In the genomic region with DNA sequence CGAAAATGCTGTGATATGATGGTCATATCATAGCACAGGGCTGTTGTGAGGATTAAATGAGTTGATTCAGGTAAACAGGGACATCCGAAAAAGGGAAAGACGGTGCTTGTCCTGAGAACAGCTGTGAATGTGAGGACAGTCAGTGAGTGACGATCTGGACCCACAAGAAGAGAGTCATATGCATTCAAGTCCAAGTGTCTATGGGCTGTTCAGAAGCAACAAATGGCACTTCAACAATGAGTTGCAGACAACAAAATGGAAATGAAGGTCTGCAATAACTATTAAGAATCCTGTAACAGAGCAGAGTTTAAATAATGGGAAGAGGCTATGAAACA, we compare ENCODE assay signal across 2 cellular contexts.
TF ChIP-seq lines count a peak whose summit lies in the region.

No MANE protein-coding gene starts in this region.

TF ChIP-seq in A549, 52 proteins besides CTCF, POLR2A, EP300 and RAD21:
- TF ChIP-seq CHD4 (IDR thresholded peaks at IDR 0.05; ENCODE audit: borderline replicate concordance) (no peak), USF2 (IDR thresholded peaks at IDR 0.05) (no peak), PHF8 (IDR thresholded peaks at IDR 0.05; ENCODE audit: borderline replicate concordance, low read depth) (no peak), SMC3 (IDR thresholded peaks at IDR 0.05) (no peak), CBX8 (IDR thresholded peaks at IDR 0.05) (no peak), FOXS1 (CRISPR knock-in tag; IDR thresholded peaks at IDR 0.05) (no peak), HDAC2 (IDR thresholded peaks at IDR 0.05) (no peak), EHMT2 (IDR thresholded peaks at IDR 0.05; ENCODE audit: low read depth) (no peak), MAFK (IDR thresholded peaks at IDR 0.05; ENCODE audit: partially characterized antibody) (no peak)
- TF ChIP-seq, protein P1, sequence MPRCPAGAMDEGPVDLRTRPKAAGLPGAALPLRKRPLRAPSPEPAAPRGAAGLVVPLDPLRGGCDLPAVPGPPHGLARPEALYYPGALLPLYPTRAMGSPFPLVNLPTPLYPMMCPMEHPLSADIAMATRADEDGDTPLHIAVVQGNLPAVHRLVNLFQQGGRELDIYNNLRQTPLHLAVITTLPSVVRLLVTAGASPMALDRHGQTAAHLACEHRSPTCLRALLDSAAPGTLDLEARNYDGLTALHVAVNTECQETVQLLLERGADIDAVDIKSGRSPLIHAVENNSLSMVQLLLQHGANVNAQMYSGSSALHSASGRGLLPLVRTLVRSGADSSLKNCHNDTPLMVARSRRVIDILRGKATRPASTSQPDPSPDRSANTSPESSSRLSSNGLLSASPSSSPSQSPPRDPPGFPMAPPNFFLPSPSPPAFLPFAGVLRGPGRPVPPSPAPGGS (IDR thresholded peaks at IDR 0.05), result no peak

TF ChIP-seq in H1, 55 proteins besides CTCF, POLR2A, EP300 and RAD21:
- TF ChIP-seq KDM1A (IDR thresholded peaks at IDR 0.05; ENCODE audit: borderline replicate concordance, low read length), result no peak
- no peak for TF ChIP-seq NANOG (IDR thresholded peaks at IDR 0.05; ENCODE audit: insufficient read depth, low read depth, low read length, poor library complexity, severe bottlenecking)
- TF ChIP-seq GTF2F1 (IDR thresholded peaks at IDR 0.05; ENCODE audit: borderline replicate concordance, low read depth, low read length), result no peak
- no peak for TF ChIP-seq SRF (IDR thresholded peaks at IDR 0.05; ENCODE audit: low read depth, low read length)
- no peak for TF ChIP-seq JUND (IDR thresholded peaks at IDR 0.05; ENCODE audit: low read length)
- no peak for TF ChIP-seq PHF8 (conservative IDR thresholded peaks at IDR 0.05; ENCODE audit: low read depth, low read length)
- TF ChIP-seq KDM5A (IDR thresholded peaks at IDR 0.05; ENCODE audit: low read length), result no peak
- no peak for TF ChIP-seq BACH1 (IDR thresholded peaks at IDR 0.05; ENCODE audit: low read length)
- TF ChIP-seq GABPA (IDR thresholded peaks at IDR 0.05; ENCODE audit: borderline replicate concordance, insufficient read depth, low read length), result no peak
- no peak for TF ChIP-seq SAP30 (IDR thresholded peaks at IDR 0.05; ENCODE audit: insufficient read depth, insufficient replicate concordance, low read length)
- no peak for TF ChIP-seq SP1 (IDR thresholded peaks at IDR 0.05; ENCODE audit: low read depth, low read length)
- TF ChIP-seq SP2 (IDR thresholded peaks at IDR 0.05; ENCODE audit: low read length), result no peak
- no peak for TF ChIP-seq CHD1 (IDR thresholded peaks at IDR 0.05; ENCODE audit: low read depth, low read length)
- TF ChIP-seq, protein P2, sequence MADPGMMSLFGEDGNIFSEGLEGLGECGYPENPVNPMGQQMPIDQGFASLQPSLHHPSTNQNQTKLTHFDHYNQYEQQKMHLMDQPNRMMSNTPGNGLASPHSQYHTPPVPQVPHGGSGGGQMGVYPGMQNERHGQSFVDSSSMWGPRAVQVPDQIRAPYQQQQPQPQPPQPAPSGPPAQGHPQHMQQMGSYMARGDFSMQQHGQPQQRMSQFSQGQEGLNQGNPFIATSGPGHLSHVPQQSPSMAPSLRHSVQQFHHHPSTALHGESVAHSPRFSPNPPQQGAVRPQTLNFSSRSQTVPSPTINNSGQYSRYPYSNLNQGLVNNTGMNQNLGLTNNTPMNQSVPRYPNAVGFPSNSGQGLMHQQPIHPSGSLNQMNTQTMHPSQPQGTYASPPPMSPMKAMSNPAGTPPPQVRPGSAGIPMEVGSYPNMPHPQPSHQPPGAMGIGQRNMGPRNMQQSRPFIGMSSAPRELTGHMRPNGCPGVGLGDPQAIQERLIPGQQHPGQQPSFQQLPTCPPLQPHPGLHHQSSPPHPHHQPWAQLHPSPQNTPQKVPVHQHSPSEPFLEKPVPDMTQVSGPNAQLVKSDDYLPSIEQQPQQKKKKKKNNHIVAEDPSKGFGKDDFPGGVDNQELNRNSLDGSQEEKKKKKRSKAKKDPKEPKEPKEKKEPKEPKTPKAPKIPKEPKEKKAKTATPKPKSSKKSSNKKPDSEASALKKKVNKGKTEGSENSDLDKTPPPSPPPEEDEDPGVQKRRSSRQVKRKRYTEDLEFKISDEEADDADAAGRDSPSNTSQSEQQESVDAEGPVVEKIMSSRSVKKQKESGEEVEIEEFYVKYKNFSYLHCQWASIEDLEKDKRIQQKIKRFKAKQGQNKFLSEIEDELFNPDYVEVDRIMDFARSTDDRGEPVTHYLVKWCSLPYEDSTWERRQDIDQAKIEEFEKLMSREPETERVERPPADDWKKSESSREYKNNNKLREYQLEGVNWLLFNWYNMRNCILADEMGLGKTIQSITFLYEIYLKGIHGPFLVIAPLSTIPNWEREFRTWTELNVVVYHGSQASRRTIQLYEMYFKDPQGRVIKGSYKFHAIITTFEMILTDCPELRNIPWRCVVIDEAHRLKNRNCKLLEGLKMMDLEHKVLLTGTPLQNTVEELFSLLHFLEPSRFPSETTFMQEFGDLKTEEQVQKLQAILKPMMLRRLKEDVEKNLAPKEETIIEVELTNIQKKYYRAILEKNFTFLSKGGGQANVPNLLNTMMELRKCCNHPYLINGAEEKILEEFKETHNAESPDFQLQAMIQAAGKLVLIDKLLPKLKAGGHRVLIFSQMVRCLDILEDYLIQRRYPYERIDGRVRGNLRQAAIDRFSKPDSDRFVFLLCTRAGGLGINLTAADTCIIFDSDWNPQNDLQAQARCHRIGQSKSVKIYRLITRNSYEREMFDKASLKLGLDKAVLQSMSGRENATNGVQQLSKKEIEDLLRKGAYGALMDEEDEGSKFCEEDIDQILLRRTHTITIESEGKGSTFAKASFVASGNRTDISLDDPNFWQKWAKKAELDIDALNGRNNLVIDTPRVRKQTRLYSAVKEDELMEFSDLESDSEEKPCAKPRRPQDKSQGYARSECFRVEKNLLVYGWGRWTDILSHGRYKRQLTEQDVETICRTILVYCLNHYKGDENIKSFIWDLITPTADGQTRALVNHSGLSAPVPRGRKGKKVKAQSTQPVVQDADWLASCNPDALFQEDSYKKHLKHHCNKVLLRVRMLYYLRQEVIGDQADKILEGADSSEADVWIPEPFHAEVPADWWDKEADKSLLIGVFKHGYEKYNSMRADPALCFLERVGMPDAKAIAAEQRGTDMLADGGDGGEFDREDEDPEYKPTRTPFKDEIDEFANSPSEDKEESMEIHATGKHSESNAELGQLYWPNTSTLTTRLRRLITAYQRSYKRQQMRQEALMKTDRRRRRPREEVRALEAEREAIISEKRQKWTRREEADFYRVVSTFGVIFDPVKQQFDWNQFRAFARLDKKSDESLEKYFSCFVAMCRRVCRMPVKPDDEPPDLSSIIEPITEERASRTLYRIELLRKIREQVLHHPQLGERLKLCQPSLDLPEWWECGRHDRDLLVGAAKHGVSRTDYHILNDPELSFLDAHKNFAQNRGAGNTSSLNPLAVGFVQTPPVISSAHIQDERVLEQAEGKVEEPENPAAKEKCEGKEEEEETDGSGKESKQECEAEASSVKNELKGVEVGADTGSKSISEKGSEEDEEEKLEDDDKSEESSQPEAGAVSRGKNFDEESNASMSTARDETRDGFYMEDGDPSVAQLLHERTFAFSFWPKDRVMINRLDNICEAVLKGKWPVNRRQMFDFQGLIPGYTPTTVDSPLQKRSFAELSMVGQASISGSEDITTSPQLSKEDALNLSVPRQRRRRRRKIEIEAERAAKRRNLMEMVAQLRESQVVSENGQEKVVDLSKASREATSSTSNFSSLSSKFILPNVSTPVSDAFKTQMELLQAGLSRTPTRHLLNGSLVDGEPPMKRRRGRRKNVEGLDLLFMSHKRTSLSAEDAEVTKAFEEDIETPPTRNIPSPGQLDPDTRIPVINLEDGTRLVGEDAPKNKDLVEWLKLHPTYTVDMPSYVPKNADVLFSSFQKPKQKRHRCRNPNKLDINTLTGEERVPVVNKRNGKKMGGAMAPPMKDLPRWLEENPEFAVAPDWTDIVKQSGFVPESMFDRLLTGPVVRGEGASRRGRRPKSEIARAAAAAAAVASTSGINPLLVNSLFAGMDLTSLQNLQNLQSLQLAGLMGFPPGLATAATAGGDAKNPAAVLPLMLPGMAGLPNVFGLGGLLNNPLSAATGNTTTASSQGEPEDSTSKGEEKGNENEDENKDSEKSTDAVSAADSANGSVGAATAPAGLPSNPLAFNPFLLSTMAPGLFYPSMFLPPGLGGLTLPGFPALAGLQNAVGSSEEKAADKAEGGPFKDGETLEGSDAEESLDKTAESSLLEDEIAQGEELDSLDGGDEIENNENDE (IDR thresholded peaks at IDR 0.05; ENCODE audit: insufficient replicate concordance, low read length), result no peak
- no peak for TF ChIP-seq RBBP5 (IDR thresholded peaks at IDR 0.05; ENCODE audit: borderline replicate concordance, low read depth, low read length)
- TF ChIP-seq SP4 (IDR thresholded peaks at IDR 0.05; ENCODE audit: low read length), result no peak
- no peak for TF ChIP-seq TAF7 (optimal IDR thresholded peaks at IDR 0.05; ENCODE audit: borderline replicate concordance, low read depth, low read length)
